Comparison of ENCODE assay signal across 10 cellular contexts in the genomic region with DNA sequence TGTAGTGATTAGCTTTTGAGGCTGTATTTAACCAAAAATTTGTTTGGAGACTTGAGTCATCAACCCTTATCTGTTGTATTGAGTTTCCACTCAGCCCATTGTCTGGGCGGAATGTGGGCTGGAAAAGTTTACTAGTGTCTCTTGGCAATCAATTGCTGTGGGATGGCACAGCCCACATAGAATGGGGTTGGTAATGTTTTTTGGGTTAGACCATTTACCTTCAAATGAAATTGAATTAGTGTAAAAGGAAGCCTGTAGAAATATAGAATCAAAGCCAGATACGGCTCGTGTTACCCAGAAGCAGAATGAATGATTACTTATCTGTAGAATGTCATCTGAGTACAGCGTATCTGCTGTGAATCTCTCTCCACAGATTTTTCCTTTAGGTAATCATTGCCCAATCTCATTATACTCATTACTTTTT.
DNase-seq lines count a peak whose midpoint lies in the region; ATAC-seq and TF ChIP-seq lines count a peak whose summit lies in the region.
"Had no signal": no experiment of that assay in that cellular context is flagged by ENCODE, and none has a peak within 500 bp of the region (broad histone marks: within the 10 kb centered on the region; RNA-seq: fewer than 3 reads in every experiment).

No MANE protein-coding gene starts in this region.

- H3K4me1 ChIP-seq in gastrocnemius medialis: peaks cover 73 to 89% of the 10 kb centered on the region in 2 donors
- H3K4me1 ChIP-seq in endodermal cell (ENCODE audit: control insufficient read depth, insufficient read depth, low read length): peaks cover 8% of the 10 kb centered on the region

- H3K4me3 ChIP-seq in gastrocnemius medialis (no peak overlapping the region), endodermal cell (ENCODE audit: low read length) (no peak overlapping the region)

- H3K4me3 Mint-ChIP-seq in chondrocyte (ENCODE audit: unreplicated experiment): no peak overlapping the region
- H3K4me3 Mint-ChIP-seq in endodermal cell: no peak overlapping the region

- H3K9me3 ChIP-seq in gastrocnemius medialis (no peaks in the 10 kb centered on the region), endodermal cell (ENCODE audit: control insufficient read depth, low read length) (no peaks in the 10 kb centered on the region)

- H3K36me3 Mint-ChIP-seq in chondrocyte (ENCODE audit: low read depth) (no peaks in the 10 kb centered on the region), endodermal cell (ENCODE audit: low read depth) (no peaks in the 10 kb centered on the region)

- TF ChIP-seq POLR2A in gastrocnemius medialis (IDR thresholded peaks at IDR 0.05): no peak

- H3K27me3 Mint-ChIP-seq in chondrocyte (ENCODE audit: low read depth): no peaks in the 10 kb centered on the region
- no peaks in the 10 kb centered on the region for H3K27me3 Mint-ChIP-seq in endodermal cell (ENCODE audit: insufficient read depth)

- in situ Hi-C loops in gastrocnemius medialis (cut with MboI; ENCODE audit: low sequenced_read_pairs in 4 of 4): no loop called here

- H3K36me3 ChIP-seq in gastrocnemius medialis: no peaks in the 10 kb centered on the region
- H3K36me3 ChIP-seq in endodermal cell (ENCODE audit: control insufficient read depth, insufficient read depth, low read length): no peaks in the 10 kb centered on the region

- peak overlapping the region; percentile 89 to 96 (median 94) for H3K27ac ChIP-seq in gastrocnemius medialis
- no peak overlapping the region for H3K27ac ChIP-seq in endodermal cell (ENCODE audit: low read depth, low read length)

- DNase-seq in EL (peak; percentile 29), NCI-H2196 (lab: John Stamatoyannopoulos, UW; ENCODE audit: unreplicated experiment) (peak; percentile 60), chondrocyte (ENCODE audit: low spot score) (no peak), gastrocnemius medialis (no peak), endodermal cell (no peak)
- DNase-seq: activated gamma-delta T cell, NCI-H1930 had no signal

- WGBS in endodermal cell (ENCODE audit: insufficient coverage in 1 of 2, insufficient read length in 1 of 2), 2 experiments: 67 to 72% methylated on average over 3 to 4 of the region's 4 CpGs

- H3K9ac ChIP-seq in endodermal cell (ENCODE audit: extremely low read depth, low read length, poor library complexity, severe bottlenecking): no peak overlapping the region

- no peak for TF ChIP-seq CTCF in chondrocyte (IDR thresholded peaks at IDR 0.05)
- no peak for TF ChIP-seq CTCF in gastrocnemius medialis (IDR thresholded peaks at IDR 0.05 in 4 of 5, conservative IDR thresholded peaks at IDR 0.05 in 1 of 5)
- TF ChIP-seq CTCF in endodermal cell (conservative IDR thresholded peaks at IDR 0.05): no peak

- H3K4me1 Mint-ChIP-seq in chondrocyte (ENCODE audit: low read depth) (peaks cover 89% of the 10 kb centered on the region), endodermal cell (peaks cover 22% of the 10 kb centered on the region)

- no peak for ATAC-seq in gastrocnemius medialis
- no peak for ATAC-seq in HG03135 (IDR thresholded peaks at IDR 0.05; ENCODE audit: unreplicated experiment)
- no peak for ATAC-seq in HG03460 (IDR thresholded peaks at IDR 0.05; ENCODE audit: unreplicated experiment)
- no peak for ATAC-seq in HG02870 (IDR thresholded peaks at IDR 0.05; ENCODE audit: unreplicated experiment)

- H3K27me3 ChIP-seq in gastrocnemius medialis (no peaks in the 10 kb centered on the region), endodermal cell (ENCODE audit: control insufficient read depth, insufficient read depth, low read length, poor library complexity, severe bottlenecking) (no peaks in the 10 kb centered on the region)

- intact Hi-C loops in gastrocnemius medialis (cut with DNase I; ENCODE audit: low total_unique reads): loop anchor here (5.0 kb wide), 1 partner anchor 223 kb away; no protein-coding TSS in a partner anchor

- no peaks in the 10 kb centered on the region for H3K9me3 Mint-ChIP-seq in chondrocyte (ENCODE audit: low read depth)
- no peaks in the 10 kb centered on the region for H3K9me3 Mint-ChIP-seq in endodermal cell

- H3K27ac Mint-ChIP-seq in chondrocyte (ENCODE audit: unreplicated experiment) (peak overlapping the region; percentile 79), endodermal cell (no peak overlapping the region)

Comparison
In these comparisons a context has a peak if more than half of its experiments do, and no peak if none do; other contexts are left out.
1. DNase-seq: peak in EL (single experiment) and NCI-H2196 (single experiment); none in chondrocyte (single experiment), gastrocnemius medialis (0 of 2) and endodermal cell (single experiment).